1 cellular context compared by ENCODE assay signal in genomic region chr20:8447262-8448120, GRCh38.
TF ChIP-seq lines count a peak whose summit lies in the region.

No MANE protein-coding gene starts in this region.

TF ChIP-seq in HepG2, 621 proteins besides CTCF, POLR2A, EP300 and RAD21 (continued from another document and continues in another):
- TF ChIP-seq, protein P1, sequence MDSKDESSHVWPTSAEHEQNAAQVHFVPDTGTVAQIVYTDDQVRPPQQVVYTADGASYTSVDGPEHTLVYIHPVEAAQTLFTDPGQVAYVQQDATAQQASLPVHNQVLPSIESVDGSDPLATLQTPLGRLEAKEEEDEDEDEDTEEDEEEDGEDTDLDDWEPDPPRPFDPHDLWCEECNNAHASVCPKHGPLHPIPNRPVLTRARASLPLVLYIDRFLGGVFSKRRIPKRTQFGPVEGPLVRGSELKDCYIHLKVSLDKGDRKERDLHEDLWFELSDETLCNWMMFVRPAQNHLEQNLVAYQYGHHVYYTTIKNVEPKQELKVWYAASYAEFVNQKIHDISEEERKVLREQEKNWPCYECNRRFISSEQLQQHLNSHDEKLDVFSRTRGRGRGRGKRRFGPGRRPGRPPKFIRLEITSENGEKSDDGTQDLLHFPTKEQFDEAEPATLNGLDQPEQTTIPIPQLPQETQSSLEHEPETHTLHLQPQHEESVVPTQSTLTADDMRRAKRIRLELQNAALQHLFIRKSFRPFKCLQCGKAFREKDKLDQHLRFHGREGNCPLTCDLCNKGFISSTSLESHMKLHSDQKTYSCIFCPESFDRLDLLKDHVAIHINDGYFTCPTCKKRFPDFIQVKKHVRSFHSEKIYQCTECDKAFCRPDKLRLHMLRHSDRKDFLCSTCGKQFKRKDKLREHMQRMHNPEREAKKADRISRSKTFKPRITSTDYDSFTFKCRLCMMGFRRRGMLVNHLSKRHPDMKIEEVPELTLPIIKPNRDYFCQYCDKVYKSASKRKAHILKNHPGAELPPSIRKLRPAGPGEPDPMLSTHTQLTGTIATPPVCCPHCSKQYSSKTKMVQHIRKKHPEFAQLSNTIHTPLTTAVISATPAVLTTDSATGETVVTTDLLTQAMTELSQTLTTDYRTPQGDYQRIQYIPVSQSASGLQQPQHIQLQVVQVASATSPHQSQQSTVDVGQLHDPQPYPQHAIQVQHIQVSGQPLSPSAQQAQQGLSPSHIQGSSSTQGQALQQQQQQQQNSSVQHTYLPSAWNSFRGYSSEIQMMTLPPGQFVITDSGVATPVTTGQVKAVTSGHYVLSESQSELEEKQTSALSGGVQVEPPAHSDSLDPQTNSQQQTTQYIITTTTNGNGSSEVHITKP (CRISPR knock-in tag; IDR thresholded peaks at IDR 0.05; ENCODE audit: low read depth) = no peak
- TF ChIP-seq, protein P2, sequence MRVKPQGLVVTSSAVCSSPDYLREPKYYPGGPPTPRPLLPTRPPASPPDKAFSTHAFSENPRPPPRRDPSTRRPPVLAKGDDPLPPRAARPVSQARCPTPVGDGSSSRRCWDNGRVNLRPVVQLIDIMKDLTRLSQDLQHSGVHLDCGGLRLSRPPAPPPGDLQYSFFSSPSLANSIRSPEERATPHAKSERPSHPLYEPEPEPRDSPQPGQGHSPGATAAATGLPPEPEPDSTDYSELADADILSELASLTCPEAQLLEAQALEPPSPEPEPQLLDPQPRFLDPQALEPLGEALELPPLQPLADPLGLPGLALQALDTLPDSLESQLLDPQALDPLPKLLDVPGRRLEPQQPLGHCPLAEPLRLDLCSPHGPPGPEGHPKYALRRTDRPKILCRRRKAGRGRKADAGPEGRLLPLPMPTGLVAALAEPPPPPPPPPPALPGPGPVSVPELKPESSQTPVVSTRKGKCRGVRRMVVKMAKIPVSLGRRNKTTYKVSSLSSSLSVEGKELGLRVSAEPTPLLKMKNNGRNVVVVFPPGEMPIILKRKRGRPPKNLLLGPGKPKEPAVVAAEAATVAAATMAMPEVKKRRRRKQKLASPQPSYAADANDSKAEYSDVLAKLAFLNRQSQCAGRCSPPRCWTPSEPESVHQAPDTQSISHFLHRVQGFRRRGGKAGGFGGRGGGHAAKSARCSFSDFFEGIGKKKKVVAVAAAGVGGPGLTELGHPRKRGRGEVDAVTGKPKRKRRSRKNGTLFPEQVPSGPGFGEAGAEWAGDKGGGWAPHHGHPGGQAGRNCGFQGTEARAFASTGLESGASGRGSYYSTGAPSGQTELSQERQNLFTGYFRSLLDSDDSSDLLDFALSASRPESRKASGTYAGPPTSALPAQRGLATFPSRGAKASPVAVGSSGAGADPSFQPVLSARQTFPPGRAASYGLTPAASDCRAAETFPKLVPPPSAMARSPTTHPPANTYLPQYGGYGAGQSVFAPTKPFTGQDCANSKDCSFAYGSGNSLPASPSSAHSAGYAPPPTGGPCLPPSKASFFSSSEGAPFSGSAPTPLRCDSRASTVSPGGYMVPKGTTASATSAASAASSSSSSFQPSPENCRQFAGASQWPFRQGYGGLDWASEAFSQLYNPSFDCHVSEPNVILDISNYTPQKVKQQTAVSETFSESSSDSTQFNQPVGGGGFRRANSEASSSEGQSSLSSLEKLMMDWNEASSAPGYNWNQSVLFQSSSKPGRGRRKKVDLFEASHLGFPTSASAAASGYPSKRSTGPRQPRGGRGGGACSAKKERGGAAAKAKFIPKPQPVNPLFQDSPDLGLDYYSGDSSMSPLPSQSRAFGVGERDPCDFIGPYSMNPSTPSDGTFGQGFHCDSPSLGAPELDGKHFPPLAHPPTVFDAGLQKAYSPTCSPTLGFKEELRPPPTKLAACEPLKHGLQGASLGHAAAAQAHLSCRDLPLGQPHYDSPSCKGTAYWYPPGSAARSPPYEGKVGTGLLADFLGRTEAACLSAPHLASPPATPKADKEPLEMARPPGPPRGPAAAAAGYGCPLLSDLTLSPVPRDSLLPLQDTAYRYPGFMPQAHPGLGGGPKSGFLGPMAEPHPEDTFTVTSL (CRISPR knock-in tag; IDR thresholded peaks at IDR 0.05; ENCODE audit: borderline replicate concordance) = peak; percentile 79; the same call in 1 of the 2 replicates
- TF ChIP-seq SRF (IDR thresholded peaks at IDR 0.05; ENCODE audit: low read depth, low read length) (no peak), MAF1 (CRISPR knock-in tag; IDR thresholded peaks at IDR 0.05; ENCODE audit: borderline replicate concordance) (no peak), IRF2 (CRISPR knock-in tag; IDR thresholded peaks at IDR 0.05) (peak; percentile 51; the same call in 1 of the 2 replicates), SALL2 (CRISPR knock-in tag; IDR thresholded peaks at IDR 0.05) (no peak), SCMH1 (CRISPR knock-in tag; IDR thresholded peaks at IDR 0.05; ENCODE audit: borderline replicate concordance) (no peak), ZFP91 (CRISPR knock-in tag; IDR thresholded peaks at IDR 0.05; ENCODE audit: borderline replicate concordance) (no peak), LCORL (IDR thresholded peaks at IDR 0.05) (no peak), LCORL (CRISPR knock-in tag; IDR thresholded peaks at IDR 0.05) (0 out of 2 replicates have a peak, but pooled peaks have one; percentile 23), SRSF9 (IDR thresholded peaks at IDR 0.05; ENCODE audit: borderline replicate concordance, insufficient read depth, low read depth, low read length, poor library complexity, severe bottlenecking) (no peak), ZNF292 (CRISPR knock-in tag; IDR thresholded peaks at IDR 0.05; ENCODE audit: borderline replicate concordance, low read depth) (peak; percentile 77; the same call in 1 of the 2 replicates), GZF1 (CRISPR knock-in tag; IDR thresholded peaks at IDR 0.05) (0 out of 2 replicates have a peak, but pooled peaks have one; percentile 55), CAMTA2 (CRISPR knock-in tag; IDR thresholded peaks at IDR 0.05; ENCODE audit: borderline replicate concordance) (no peak), MXD4 (CRISPR knock-in tag; IDR thresholded peaks at IDR 0.05) (0 out of 2 replicates have a peak, but pooled peaks have one; percentile 31), ZNF839 (CRISPR knock-in tag; IDR thresholded peaks at IDR 0.05; ENCODE audit: borderline replicate concordance) (no peak), XBP1 (CRISPR knock-in tag; IDR thresholded peaks at IDR 0.05) (no peak), NR1H2 (CRISPR knock-in tag; IDR thresholded peaks at IDR 0.05; ENCODE audit: borderline replicate concordance, low read depth) (peak; percentile 25; the same call in 1 of the 2 replicates), THYN1 (CRISPR knock-in tag; IDR thresholded peaks at IDR 0.05; ENCODE audit: borderline replicate concordance, low read depth) (0 out of 2 replicates have a peak, but pooled peaks have one; percentile 4), ZNF589 (CRISPR knock-in tag; conservative IDR thresholded peaks at IDR 0.05) (no peak), TOE1 (CRISPR knock-in tag; IDR thresholded peaks at IDR 0.05) (no peak), HNRNPUL1 (IDR thresholded peaks at IDR 0.05; ENCODE audit: low read depth, low read length) (no peak)
- TF ChIP-seq, protein P3, sequence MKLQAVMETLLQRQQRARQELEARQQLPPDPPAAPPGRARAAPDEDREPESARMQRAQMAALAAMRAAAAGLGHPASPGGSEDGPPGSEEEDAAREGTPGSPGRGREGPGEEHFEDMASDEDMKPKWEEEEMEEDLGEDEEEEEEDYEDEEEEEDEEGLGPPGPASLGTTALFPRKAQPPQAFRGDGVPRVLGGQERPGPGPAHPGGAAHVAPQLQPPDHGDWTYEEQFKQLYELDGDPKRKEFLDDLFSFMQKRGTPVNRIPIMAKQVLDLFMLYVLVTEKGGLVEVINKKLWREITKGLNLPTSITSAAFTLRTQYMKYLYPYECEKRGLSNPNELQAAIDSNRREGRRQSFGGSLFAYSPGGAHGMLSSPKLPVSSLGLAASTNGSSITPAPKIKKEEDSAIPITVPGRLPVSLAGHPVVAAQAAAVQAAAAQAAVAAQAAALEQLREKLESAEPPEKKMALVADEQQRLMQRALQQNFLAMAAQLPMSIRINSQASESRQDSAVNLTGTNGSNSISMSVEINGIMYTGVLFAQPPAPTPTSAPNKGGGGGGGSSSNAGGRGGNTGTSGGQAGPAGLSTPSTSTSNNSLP (IDR thresholded peaks at IDR 0.05; ENCODE audit: low read depth, low read length) = peak; percentile 72
- TF ChIP-seq, protein P4, sequence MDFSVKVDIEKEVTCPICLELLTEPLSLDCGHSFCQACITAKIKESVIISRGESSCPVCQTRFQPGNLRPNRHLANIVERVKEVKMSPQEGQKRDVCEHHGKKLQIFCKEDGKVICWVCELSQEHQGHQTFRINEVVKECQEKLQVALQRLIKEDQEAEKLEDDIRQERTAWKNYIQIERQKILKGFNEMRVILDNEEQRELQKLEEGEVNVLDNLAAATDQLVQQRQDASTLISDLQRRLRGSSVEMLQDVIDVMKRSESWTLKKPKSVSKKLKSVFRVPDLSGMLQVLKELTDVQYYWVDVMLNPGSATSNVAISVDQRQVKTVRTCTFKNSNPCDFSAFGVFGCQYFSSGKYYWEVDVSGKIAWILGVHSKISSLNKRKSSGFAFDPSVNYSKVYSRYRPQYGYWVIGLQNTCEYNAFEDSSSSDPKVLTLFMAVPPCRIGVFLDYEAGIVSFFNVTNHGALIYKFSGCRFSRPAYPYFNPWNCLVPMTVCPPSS (IDR thresholded peaks at IDR 0.05) = no peak
- TF ChIP-seq, protein P5, sequence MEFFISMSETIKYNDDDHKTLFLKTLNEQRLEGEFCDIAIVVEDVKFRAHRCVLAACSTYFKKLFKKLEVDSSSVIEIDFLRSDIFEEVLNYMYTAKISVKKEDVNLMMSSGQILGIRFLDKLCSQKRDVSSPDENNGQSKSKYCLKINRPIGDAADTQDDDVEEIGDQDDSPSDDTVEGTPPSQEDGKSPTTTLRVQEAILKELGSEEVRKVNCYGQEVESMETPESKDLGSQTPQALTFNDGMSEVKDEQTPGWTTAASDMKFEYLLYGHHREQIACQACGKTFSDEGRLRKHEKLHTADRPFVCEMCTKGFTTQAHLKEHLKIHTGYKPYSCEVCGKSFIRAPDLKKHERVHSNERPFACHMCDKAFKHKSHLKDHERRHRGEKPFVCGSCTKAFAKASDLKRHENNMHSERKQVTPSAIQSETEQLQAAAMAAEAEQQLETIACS (CRISPR knock-in tag; IDR thresholded peaks at IDR 0.05) = no peak
- TF ChIP-seq, protein P6, sequence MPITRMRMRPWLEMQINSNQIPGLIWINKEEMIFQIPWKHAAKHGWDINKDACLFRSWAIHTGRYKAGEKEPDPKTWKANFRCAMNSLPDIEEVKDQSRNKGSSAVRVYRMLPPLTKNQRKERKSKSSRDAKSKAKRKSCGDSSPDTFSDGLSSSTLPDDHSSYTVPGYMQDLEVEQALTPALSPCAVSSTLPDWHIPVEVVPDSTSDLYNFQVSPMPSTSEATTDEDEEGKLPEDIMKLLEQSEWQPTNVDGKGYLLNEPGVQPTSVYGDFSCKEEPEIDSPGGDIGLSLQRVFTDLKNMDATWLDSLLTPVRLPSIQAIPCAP (CRISPR knock-in tag; IDR thresholded peaks at IDR 0.05; ENCODE audit: low read depth) = no peak
- TF ChIP-seq, protein P7, sequence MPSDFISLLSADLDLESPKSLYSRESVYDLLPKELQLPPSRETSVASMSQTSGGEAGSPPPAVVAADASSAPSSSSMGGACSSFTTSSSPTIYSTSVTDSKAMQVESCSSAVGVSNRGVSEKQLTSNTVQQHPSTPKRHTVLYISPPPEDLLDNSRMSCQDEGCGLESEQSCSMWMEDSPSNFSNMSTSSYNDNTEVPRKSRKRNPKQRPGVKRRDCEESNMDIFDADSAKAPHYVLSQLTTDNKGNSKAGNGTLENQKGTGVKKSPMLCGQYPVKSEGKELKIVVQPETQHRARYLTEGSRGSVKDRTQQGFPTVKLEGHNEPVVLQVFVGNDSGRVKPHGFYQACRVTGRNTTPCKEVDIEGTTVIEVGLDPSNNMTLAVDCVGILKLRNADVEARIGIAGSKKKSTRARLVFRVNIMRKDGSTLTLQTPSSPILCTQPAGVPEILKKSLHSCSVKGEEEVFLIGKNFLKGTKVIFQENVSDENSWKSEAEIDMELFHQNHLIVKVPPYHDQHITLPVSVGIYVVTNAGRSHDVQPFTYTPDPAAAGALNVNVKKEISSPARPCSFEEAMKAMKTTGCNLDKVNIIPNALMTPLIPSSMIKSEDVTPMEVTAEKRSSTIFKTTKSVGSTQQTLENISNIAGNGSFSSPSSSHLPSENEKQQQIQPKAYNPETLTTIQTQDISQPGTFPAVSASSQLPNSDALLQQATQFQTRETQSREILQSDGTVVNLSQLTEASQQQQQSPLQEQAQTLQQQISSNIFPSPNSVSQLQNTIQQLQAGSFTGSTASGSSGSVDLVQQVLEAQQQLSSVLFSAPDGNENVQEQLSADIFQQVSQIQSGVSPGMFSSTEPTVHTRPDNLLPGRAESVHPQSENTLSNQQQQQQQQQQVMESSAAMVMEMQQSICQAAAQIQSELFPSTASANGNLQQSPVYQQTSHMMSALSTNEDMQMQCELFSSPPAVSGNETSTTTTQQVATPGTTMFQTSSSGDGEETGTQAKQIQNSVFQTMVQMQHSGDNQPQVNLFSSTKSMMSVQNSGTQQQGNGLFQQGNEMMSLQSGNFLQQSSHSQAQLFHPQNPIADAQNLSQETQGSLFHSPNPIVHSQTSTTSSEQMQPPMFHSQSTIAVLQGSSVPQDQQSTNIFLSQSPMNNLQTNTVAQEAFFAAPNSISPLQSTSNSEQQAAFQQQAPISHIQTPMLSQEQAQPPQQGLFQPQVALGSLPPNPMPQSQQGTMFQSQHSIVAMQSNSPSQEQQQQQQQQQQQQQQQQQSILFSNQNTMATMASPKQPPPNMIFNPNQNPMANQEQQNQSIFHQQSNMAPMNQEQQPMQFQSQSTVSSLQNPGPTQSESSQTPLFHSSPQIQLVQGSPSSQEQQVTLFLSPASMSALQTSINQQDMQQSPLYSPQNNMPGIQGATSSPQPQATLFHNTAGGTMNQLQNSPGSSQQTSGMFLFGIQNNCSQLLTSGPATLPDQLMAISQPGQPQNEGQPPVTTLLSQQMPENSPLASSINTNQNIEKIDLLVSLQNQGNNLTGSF (CRISPR knock-in tag; IDR thresholded peaks at IDR 0.05) = no peak
